ENCODE assay signal across 9 cellular contexts in genomic region chr17:12395733-12396354, GRCh38.
DNase-seq lines count a peak whose midpoint lies in the region; ATAC-seq, FAIRE-seq and TF ChIP-seq lines count a peak whose summit lies in the region.
"Had no signal": no experiment of that assay in that cellular context is flagged by ENCODE, and none has a peak within 500 bp of the region (broad histone marks: within the 10 kb centered on the region; RNA-seq: fewer than 3 reads in every experiment).

No MANE protein-coding gene starts in this region.

- 30 to 59% methylated on average over 3 to 5 of the region's 5 CpGs for WGBS in endodermal cell (ENCODE audit: insufficient coverage in 1 of 2, insufficient read length in 1 of 2), 2 experiments
- 43 to 63% (median 44%) methylated on average over 5 of the region's 5 CpGs for WGBS in small intestine, 3 donors

- H3K27me3 Mint-ChIP-seq in endodermal cell (ENCODE audit: insufficient read depth) = no peaks in the 10 kb centered on the region

- H3K79me2 ChIP-seq in MM.1S (ENCODE audit: low read length) = no peaks in the 10 kb centered on the region

- FAIRE-seq in small intestine (lab: Jason Lieb, UNC) = no peak

- no peak overlapping the region for H3K4me3 Mint-ChIP-seq in endodermal cell

- no peaks in the 10 kb centered on the region for H3K36me3 Mint-ChIP-seq in endodermal cell (ENCODE audit: low read depth)

- DNase-seq in activated CD4-positive, alpha-beta T cell treated with anti-CD3 and anti-CD28 coated beads for 48 hours = peak; percentile 2
- no peak for DNase-seq in activated CD4-positive, alpha-beta T cell treated with anti-CD3 and anti-CD28 coated beads for 4 hours
- DNase-seq in MM.1S (no peak), endodermal cell (peak; percentile 90), small intestine (peak; percentile 13), CD1c-positive myeloid dendritic cell (ENCODE audit: extremely low spot score) (no peak), SKM-1 (lab: John Stamatoyannopoulos, UW; ENCODE audit: unreplicated experiment) (no peak)
- DNase-seq: DMS153 had no signal

- no peak overlapping the region for H2AFZ ChIP-seq in MM.1S (ENCODE audit: low read length)

- H3K9me3 Mint-ChIP-seq in endodermal cell = no peaks in the 10 kb centered on the region

- no peak for ATAC-seq in GM19035 (IDR thresholded peaks at IDR 0.05; ENCODE audit: unreplicated experiment)

- H3K4me1 Mint-ChIP-seq in endodermal cell = peaks cover 7% of the 10 kb centered on the region

- no peak overlapping the region for H3K27ac ChIP-seq in MM.1S (ENCODE audit: low read length)
- no peak overlapping the region for H3K27ac ChIP-seq in endodermal cell (ENCODE audit: low read depth, low read length)
- no peak overlapping the region for H3K27ac ChIP-seq in small intestine (ENCODE audit: low read depth in 1 of 2, low read length in 1 of 2)

- no peaks in the 10 kb centered on the region for H3K4me1 ChIP-seq in MM.1S (ENCODE audit: low read length)
- H3K4me1 ChIP-seq in endodermal cell (ENCODE audit: control insufficient read depth, insufficient read depth, low read length) = no peaks in the 10 kb centered on the region
- no peaks in the 10 kb centered on the region for H3K4me1 ChIP-seq in small intestine (ENCODE audit: control insufficient read depth in 2 of 2, insufficient read depth in 1 of 2, low read depth in 1 of 2, low read length in 1 of 2)

- H3K9ac ChIP-seq in MM.1S (ENCODE audit: low read length) (no peak overlapping the region), endodermal cell (ENCODE audit: extremely low read depth, low read length, poor library complexity, severe bottlenecking) (no peak overlapping the region)

- H3K4me3 ChIP-seq in MM.1S (ENCODE audit: low read length) (no peak overlapping the region), endodermal cell (ENCODE audit: low read length) (no peak overlapping the region), small intestine (ENCODE audit: low read depth in 1 of 2, low read length in 2 of 2) (no peak overlapping the region)

- H3K9me2 ChIP-seq in MM.1S (replicated peaks; ENCODE audit: insufficient read depth, low read length) = no peaks in the 10 kb centered on the region

- H3K4me2 ChIP-seq in MM.1S (ENCODE audit: low read depth, low read length) = no peak overlapping the region

- no peak overlapping the region for H3K27ac Mint-ChIP-seq in endodermal cell

- no peaks in the 10 kb centered on the region for H3F3A ChIP-seq in MM.1S (ENCODE audit: insufficient read depth, low read length)

- H4K20me1 ChIP-seq in MM.1S (ENCODE audit: insufficient read depth, low read length) = no peaks in the 10 kb centered on the region

- H3K36me3 ChIP-seq in MM.1S (replicated peaks; ENCODE audit: insufficient read depth, low read length) (no peaks in the 10 kb centered on the region), endodermal cell (ENCODE audit: control insufficient read depth, insufficient read depth, low read length) (no peaks in the 10 kb centered on the region), small intestine (ENCODE audit: control insufficient read depth in 2 of 2, insufficient read depth in 2 of 2, low read length in 2 of 2) (no peaks in the 10 kb centered on the region)

- H3K9me3 ChIP-seq in MM.1S (replicated peaks; ENCODE audit: insufficient read depth, low read length) = no peaks in the 10 kb centered on the region
- no peaks in the 10 kb centered on the region for H3K9me3 ChIP-seq in endodermal cell (ENCODE audit: control insufficient read depth, low read length)
- H3K9me3 ChIP-seq in small intestine (ENCODE audit: control insufficient read depth, low read depth) = no peaks in the 10 kb centered on the region

- peak; percentile 35 for TF ChIP-seq CTCF in MM.1S (IDR thresholded peaks at IDR 0.05; ENCODE audit: low read length)
- TF ChIP-seq CTCF in endodermal cell (conservative IDR thresholded peaks at IDR 0.05) = peak; percentile 90

- no peaks in the 10 kb centered on the region for H3K27me3 ChIP-seq in MM.1S (replicated peaks; ENCODE audit: insufficient read depth, low read length)
- H3K27me3 ChIP-seq in endodermal cell (ENCODE audit: control insufficient read depth, insufficient read depth, low read length, poor library complexity, severe bottlenecking) = no peaks in the 10 kb centered on the region
- H3K27me3 ChIP-seq in small intestine (ENCODE audit: control insufficient read depth in 2 of 2, insufficient read depth in 2 of 2, low read length in 2 of 2) = no peaks in the 10 kb centered on the region

Comparison
In these comparisons a context has a peak if more than half of its experiments do, and no peak if none do; other contexts are left out.
1. DNase-seq: peak in activated CD4-positive, alpha-beta T cell treated with anti-CD3 and anti-CD28 coated beads for 48 hours (single experiment), endodermal cell (single experiment) and small intestine (single experiment); none in activated CD4-positive, alpha-beta T cell treated with anti-CD3 and anti-CD28 coated beads for 4 hours (0 of 2), MM.1S (single experiment), CD1c-positive myeloid dendritic cell (single experiment) and SKM-1 (single experiment).